Comparison of ENCODE assay signal across 13 cellular contexts in the genomic region with DNA sequence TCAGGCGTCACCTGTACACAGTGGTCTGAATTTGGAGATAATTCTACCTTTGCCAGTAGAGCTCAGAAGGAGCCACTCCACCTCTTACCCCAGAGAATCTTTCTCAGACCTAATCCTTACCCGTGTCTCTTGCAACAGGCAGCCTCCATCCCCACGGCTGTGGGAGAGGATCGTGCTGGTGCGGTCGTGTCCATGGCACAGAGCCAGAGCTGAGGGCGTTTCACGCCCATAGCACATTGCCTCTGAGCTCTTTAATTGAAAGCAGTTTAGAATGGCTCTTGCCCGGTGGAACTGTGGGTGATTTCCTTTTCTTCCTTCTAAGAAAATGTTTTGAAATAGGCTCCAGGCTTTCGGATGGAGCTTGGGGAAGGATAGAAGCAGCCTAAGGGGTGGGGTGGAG. TPM values are rescaled to one million over a fixed set of nuclear protein-coding genes. Genes with fewer than 3 reads are reported as not detected.
A peak's percentile ranks its signal among the peaks of the same experiment; 100 is the strongest.
DNase-seq lines count a peak whose midpoint lies in the region; ATAC-seq and TF ChIP-seq lines count a peak whose summit lies in the region.
"Had no signal": no experiment of that assay in that cellular context is flagged by ENCODE, and none has a peak within 500 bp of the region (broad histone marks: within the 10 kb centered on the region; RNA-seq: fewer than 3 reads in every experiment).

No MANE protein-coding gene starts in this region.

- no peak overlapping the region for H3K4me3 ChIP-seq in osteoblast (ENCODE audit: insufficient read depth, low read length)
- H3K4me3 ChIP-seq: breast epithelium had no signal

- no peak overlapping the region for H3K4me2 ChIP-seq in osteoblast (ENCODE audit: insufficient read depth, low read length)

- H3K79me2 ChIP-seq in osteoblast (ENCODE audit: insufficient read depth, low read length) = no peaks in the 10 kb centered on the region

- no peak for TF ChIP-seq CTCF in osteoblast (IDR thresholded peaks at IDR 0.05; ENCODE audit: extremely low read depth, low read depth, low read length)

- H2AFZ ChIP-seq in osteoblast (ENCODE audit: low read length) = no peak overlapping the region

- DNase-seq in EH (ENCODE audit: low read depth) = peak; percentile 20
- peak; percentile 37 for DNase-seq in NCI-H2227 treated with DMSO at 0.1 percent for 48 hours (lab: John Stamatoyannopoulos, UW)
- peak; percentile 66 for DNase-seq in fibroblast of peridontal ligament (ENCODE audit: extremely low read depth)
- DNase-seq in osteoblast (ENCODE audit: insufficient read length, low spot score, missing footprints) = peak; percentile 67
- DNase-seq: activated CD4-positive, alpha-beta T cell treated with anti-CD3 and anti-CD28 coated beads for 36 hours; NCI-H1092 treated with DMSO at 0.1 percent for 48 hours; nephron progenitor cell; small intestine had no signal

- H3K27ac ChIP-seq in osteoblast (ENCODE audit: low read depth, low read length) = no peak overlapping the region
- H3K27ac ChIP-seq: breast epithelium, epithelial cell of prostate had no signal

- no peaks in the 10 kb centered on the region for H4K20me1 ChIP-seq in osteoblast (ENCODE audit: insufficient read depth, low read length)

- ATAC-seq in GM21717 (IDR thresholded peaks at IDR 0.05; ENCODE audit: unreplicated experiment) (no peak), GM18868 (IDR thresholded peaks at IDR 0.05; ENCODE audit: unreplicated experiment) (no peak), HG03045 (IDR thresholded peaks at IDR 0.05; ENCODE audit: unreplicated experiment) (no peak)
- ATAC-seq: activated CD4-positive, alpha-beta T cell treated with anti-CD3 and anti-CD28 coated beads for 36 hours had no signal

- H3K9me3 ChIP-seq in osteoblast (ENCODE audit: low read depth, low read length) = no peaks in the 10 kb centered on the region
- H3K9me3 ChIP-seq: breast epithelium had no signal

- H3K27me3 ChIP-seq in osteoblast (ENCODE audit: insufficient read depth, low read length) = no peaks in the 10 kb centered on the region
- H3K27me3 ChIP-seq: breast epithelium had no signal

- no peaks in the 10 kb centered on the region for H3K36me3 ChIP-seq in osteoblast (ENCODE audit: insufficient read depth, low read length)
- H3K36me3 ChIP-seq: breast epithelium had no signal

- H3K4me1 ChIP-seq in osteoblast (ENCODE audit: insufficient read depth, low read length) = peaks cover 4% of the 10 kb centered on the region
- H3K4me1 ChIP-seq: breast epithelium had no signal

RNA-seq across cellular contexts. Expression of gene PRF1, which starts 41.5 kb away (rescaled TPM):
- total RNA-seq in osteoblast = not detected in 2 replicates
